Comparison of ENCODE assay signal across 20 cellular contexts in the genomic region with DNA sequence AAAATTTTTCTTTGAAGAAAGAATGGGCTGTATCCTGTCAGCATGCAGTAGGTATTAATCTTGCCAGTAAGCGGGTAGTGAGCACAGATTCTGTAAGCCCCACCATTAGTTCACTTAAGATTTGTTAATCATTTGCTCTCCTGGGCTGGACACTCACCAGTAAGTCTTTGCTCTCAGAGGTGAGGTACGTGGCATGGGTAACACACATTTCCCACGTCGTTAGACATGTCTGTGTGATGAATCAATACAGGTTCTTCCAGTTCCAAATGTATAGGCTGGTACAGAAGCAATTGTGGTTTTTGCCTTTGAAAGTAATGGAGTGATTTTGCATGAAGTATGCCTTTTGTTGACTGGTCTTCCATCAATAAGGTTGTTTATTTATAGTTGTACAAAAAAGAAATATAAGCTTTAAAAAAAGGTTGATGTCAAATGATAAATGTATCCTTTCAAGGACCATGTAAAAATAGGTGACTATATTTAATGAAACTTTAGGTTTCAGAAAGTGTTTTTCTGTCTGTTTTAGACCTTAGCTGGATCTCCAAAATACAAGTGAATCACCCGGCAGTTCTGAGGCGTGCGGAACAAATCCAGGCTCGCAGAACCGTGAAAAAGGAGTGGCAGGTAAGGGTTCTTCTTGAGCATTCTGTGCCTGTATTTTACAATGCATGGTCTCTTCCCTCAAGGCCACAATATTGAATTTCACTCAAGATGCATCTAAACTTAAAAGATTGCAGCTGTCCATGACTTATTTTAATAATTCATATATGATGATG. TPM values are rescaled to one million over a fixed set of nuclear protein-coding genes. Genes with fewer than 3 reads are reported as not detected.
DNase-seq lines count a peak whose midpoint lies in the region; ATAC-seq and TF ChIP-seq lines count a peak whose summit lies in the region.
"Had no signal": no experiment of that assay in that cellular context is flagged by ENCODE, and none has a peak within 500 bp of the region (broad histone marks: within the 10 kb centered on the region; RNA-seq: fewer than 3 reads in every experiment).

No MANE protein-coding gene starts in this region.

- H3K36me3 ChIP-seq in body of pancreas (replicated peaks in 1 of 2; ENCODE audit: insufficient read depth in 1 of 2, low read depth in 2 of 2): peaks cover 0 to 5% of the 10 kb centered on the region in 2 donors

- no peaks in the 10 kb centered on the region for H3K27me3 ChIP-seq in body of pancreas
- H3K27me3 ChIP-seq: dorsolateral prefrontal cortex, testis had no signal

- H3K9me3 Mint-ChIP-seq in mesothelial cell of epicardium: no peaks in the 10 kb centered on the region
- H3K9me3 Mint-ChIP-seq: H9, neural crest cell had no signal

- no peaks in the 10 kb centered on the region for H3K9me3 ChIP-seq in body of pancreas
- H3K9me3 ChIP-seq: testis had no signal

- H3K4me3 ChIP-seq in body of pancreas: no peak overlapping the region
- H3K4me3 ChIP-seq: dorsolateral prefrontal cortex, lung, testis had no signal

- peak; percentile 38 for ATAC-seq in body of pancreas
- ATAC-seq in left lobe of liver: peak; percentile 88
- ATAC-seq in GM18909 (IDR thresholded peaks at IDR 0.05; ENCODE audit: poor library complexity, unreplicated experiment): no peak
- ATAC-seq: right cardiac atrium had no signal

- no peak overlapping the region for H3K4me3 Mint-ChIP-seq in mesothelial cell of epicardium
- H3K4me3 Mint-ChIP-seq: H9, IgD-negative memory B cell, neural crest cell had no signal

- H3K4me1 Mint-ChIP-seq in mesothelial cell of epicardium: peaks cover 17% of the 10 kb centered on the region

- intact Hi-C loops in body of pancreas (cut with DNase I): no loop called here

- DNase-seq in ACHN: peak; percentile 98
- peak; percentile 94 for DNase-seq in HPDE6-E6E7 (ENCODE audit: extremely low spot score)
- peak in 2 of 4 donors; percentile 13 to 15 for DNase-seq in body of pancreas
- DNase-seq in left lobe of liver (ENCODE audit: low spot score): no peak
- DNase-seq in mesothelial cell of epicardium (ENCODE audit: low spot score in 2 of 2, unreplicated experiment in 2 of 2): no peak
- no peak for DNase-seq in 8988T
- DNase-seq in AG08395 (ENCODE audit: low spot score): no peak
- DNase-seq: activated effector memory CD4-positive, alpha-beta T cell treated with anti-CD3 and anti-CD28 coated beads, Interleukin-2, amount 50 U/mL, for 16 hours; DMS 273 treated with DMSO at 0.1 percent for 48 hours; dorsolateral prefrontal cortex; H9; NCI-H1092 treated with DMSO at 0.1 percent for 48 hours; NCI-H524; right cardiac atrium; stimulated activated CD8-positive, alpha-beta memory T cell treated with anti-CD3 and anti-CD28 coated beads, Interleukin-4, amount 100 ng/mL, for 48 hours; testis had no signal

- 58 to 63% methylated on average over 9 of the region's 9 CpGs for WGBS in body of pancreas, 2 donors

- no peak for TF ChIP-seq CTCF in body of pancreas (IDR thresholded peaks at IDR 0.05)
- TF ChIP-seq CTCF in mesothelial cell of epicardium (IDR thresholded peaks at IDR 0.05; ENCODE audit: unreplicated experiment): no peak

- no peak overlapping the region for H3K27ac ChIP-seq in body of pancreas
- H3K27ac ChIP-seq: dorsolateral prefrontal cortex, testis had no signal

- in situ Hi-C loops in ACHN (cut with HindIII; ENCODE audit: low pct_ligation_motif_present, low pct_unique_long_range_greater_than_20kb, low sequenced_read_pairs): no loop called here

- H3K4me1 ChIP-seq in body of pancreas: peaks cover 4% of the 10 kb centered on the region
- H3K4me1 ChIP-seq: testis had no signal

- no peak for TF ChIP-seq POLR2A in body of pancreas (IDR thresholded peaks at IDR 0.05)

- no peaks in the 10 kb centered on the region for H3K27me3 Mint-ChIP-seq in mesothelial cell of epicardium (ENCODE audit: low read depth)
- H3K27me3 Mint-ChIP-seq: IgD-negative memory B cell had no signal

- H3K27ac Mint-ChIP-seq in mesothelial cell of epicardium: no peak overlapping the region
- H3K27ac Mint-ChIP-seq: IgD-negative memory B cell had no signal

- peaks cover 5% of the 10 kb centered on the region for H3K36me3 Mint-ChIP-seq in mesothelial cell of epicardium

RNA-seq across cellular contexts. Expression of a gene that starts 45.5 kb away (rescaled TPM):
- total RNA-seq in body of pancreas (10 to 100 TPM in 1 of 2 donors, 1 to 10 TPM in 1; 4.9 to 19.7 TPM), left lobe of liver (38.4 TPM), mesothelial cell of epicardium (17.8 to 20.9 TPM (median 18.4 TPM) in 3 replicates)

Comparison
In these comparisons a context has a peak if more than half of its experiments do, and no peak if none do; other contexts are left out.
1. DNase-seq: peak in ACHN (single experiment) and HPDE6-E6E7 (single experiment); none in left lobe of liver (single experiment), mesothelial cell of epicardium (0 of 2), 8988T (single experiment) and AG08395 (single experiment).